ENCODE assay signal across 8 cellular contexts in the genomic region with DNA sequence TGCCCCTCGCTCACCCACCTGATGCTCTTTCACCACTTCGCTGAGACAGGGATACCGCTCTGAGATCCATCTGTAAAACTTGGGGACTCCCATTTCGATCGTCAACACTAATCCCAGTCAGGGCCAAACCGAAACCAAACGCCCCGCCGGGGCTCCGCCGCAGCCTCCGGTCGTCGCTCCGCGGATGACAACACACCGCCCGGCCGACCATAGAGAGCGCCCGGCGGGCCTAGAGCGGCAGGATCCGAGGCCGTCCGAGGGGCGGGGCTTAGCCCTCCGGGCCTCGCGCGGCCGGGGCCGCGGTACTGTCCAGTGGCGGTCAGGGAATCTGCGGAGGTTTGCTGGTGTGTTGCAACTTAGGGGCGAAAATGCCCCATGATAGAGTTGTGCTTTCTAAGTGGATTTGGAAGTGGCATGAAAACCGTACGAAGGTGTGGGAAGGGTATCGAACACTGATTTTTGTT. TPM values are rescaled to one million over a fixed set of nuclear protein-coding genes. Genes with fewer than 3 reads are reported as not detected.
DNase-seq lines count a peak whose midpoint lies in the region; ATAC-seq and TF ChIP-seq lines count a peak whose summit lies in the region.

A gene with protein sequence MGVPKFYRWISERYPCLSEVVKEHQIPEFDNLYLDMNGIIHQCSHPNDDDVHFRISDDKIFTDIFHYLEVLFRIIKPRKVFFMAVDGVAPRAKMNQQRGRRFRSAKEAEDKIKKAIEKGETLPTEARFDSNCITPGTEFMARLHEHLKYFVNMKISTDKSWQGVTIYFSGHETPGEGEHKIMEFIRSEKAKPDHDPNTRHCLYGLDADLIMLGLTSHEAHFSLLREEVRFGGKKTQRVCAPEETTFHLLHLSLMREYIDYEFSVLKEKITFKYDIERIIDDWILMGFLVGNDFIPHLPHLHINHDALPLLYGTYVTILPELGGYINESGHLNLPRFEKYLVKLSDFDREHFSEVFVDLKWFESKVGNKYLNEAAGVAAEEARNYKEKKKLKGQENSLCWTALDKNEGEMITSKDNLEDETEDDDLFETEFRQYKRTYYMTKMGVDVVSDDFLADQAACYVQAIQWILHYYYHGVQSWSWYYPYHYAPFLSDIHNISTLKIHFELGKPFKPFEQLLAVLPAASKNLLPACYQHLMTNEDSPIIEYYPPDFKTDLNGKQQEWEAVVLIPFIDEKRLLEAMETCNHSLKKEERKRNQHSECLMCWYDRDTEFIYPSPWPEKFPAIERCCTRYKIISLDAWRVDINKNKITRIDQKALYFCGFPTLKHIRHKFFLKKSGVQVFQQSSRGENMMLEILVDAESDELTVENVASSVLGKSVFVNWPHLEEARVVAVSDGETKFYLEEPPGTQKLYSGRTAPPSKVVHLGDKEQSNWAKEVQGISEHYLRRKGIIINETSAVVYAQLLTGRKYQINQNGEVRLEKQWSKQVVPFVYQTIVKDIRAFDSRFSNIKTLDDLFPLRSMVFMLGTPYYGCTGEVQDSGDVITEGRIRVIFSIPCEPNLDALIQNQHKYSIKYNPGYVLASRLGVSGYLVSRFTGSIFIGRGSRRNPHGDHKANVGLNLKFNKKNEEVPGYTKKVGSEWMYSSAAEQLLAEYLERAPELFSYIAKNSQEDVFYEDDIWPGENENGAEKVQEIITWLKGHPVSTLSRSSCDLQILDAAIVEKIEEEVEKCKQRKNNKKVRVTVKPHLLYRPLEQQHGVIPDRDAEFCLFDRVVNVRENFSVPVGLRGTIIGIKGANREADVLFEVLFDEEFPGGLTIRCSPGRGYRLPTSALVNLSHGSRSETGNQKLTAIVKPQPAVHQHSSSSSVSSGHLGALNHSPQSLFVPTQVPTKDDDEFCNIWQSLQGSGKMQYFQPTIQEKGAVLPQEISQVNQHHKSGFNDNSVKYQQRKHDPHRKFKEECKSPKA (N-terminal part only) (minus strand): TSS at position 186 of the 464 bp plus-strand sequence. CDS start 93 bp downstream, at position 93.

- TF ChIP-seq CTCF in AG09319 (IDR thresholded peaks at IDR 0.05; ENCODE audit: low read depth, low read length) (no peak), spleen (IDR thresholded peaks at IDR 0.05 in 8 of 11, conservative IDR thresholded peaks at IDR 0.05 in 3 of 11) (peak in 2 of 11 experiments; percentile 20 to 36)

- H3K4me3 ChIP-seq in spleen = peak within 1 kb of the TSS; percentile 62 to 89 (median 80)

- H3K27ac ChIP-seq in spleen = peak within 1 kb of the TSS; percentile 96 to 99 (median 98)

- intact Hi-C loops in spleen (cut with DNase I; ENCODE audit: low total_unique reads) = no loop called here

- H3K4me1 ChIP-seq in spleen = peaks cover 22 to 53% (median 47%) of the 10 kb centered on the region in 6 donors

- TF ChIP-seq POLR2A in spleen (IDR thresholded peaks at IDR 0.05) = peak in 2 of 3 donors; percentile 50 to 57

- no peaks in the 10 kb centered on the region for H3K27me3 ChIP-seq in spleen (replicated peaks in 1 of 7)

- WGBS in spleen, 5 donors = 0 to 1% (median 0%) methylated on average over 37 to 40 of the region's 40 CpGs

- no peaks in the 10 kb centered on the region for H3K9me3 ChIP-seq in spleen

- peaks cover 0 to 36% (median 9%) of the 10 kb centered on the region in 6 donors for H3K36me3 ChIP-seq in spleen

- ATAC-seq in GM19025 (IDR thresholded peaks at IDR 0.05; ENCODE audit: low read depth, unreplicated experiment) (peak; percentile 83), HG03342 (IDR thresholded peaks at IDR 0.05; ENCODE audit: unreplicated experiment) (peak; percentile 85)

- DNase-seq in AG09319 (ENCODE audit: extremely low read depth, low read depth) (peak; percentile 88), NCI-H446 (lab: John Stamatoyannopoulos, UW) (peak; percentile 56 to 92), inferior parietal cortex (ENCODE audit: extremely low spot score) (peak; percentile 89), spleen (peak; percentile 99)
- DNase-seq in activated CD4-positive, CD25-positive, alpha-beta regulatory T cell treated with anti-CD3 and anti-CD28 coated beads, Interleukin-2, amount 50 U/mL, for 16 hours (ENCODE audit: low read depth, low spot score) = peak; percentile 87
- DNase-seq in central memory CD4-positive, alpha-beta T cell = peak; percentile 93

RNA-seq across cellular contexts. Expression of the gene that starts here (rescaled TPM):
- 10 to 100 TPM; 71.3 to 87.5 (median 82.2) TPM for total RNA-seq in spleen
- 1 to 10 TPM; 5.3 to 6.3 (median 5.3) TPM for polyA plus RNA-seq in spleen

Comparison
In these comparisons a context has a peak if more than half of its experiments do, and no peak if none do; other contexts are left out.
1. Peak in every context shown above with its lines: DNase-seq, ATAC-seq, H3K4me3 ChIP-seq and H3K27ac ChIP-seq.